ENCODE assay signal across 1 cellular context in the genomic region with DNA sequence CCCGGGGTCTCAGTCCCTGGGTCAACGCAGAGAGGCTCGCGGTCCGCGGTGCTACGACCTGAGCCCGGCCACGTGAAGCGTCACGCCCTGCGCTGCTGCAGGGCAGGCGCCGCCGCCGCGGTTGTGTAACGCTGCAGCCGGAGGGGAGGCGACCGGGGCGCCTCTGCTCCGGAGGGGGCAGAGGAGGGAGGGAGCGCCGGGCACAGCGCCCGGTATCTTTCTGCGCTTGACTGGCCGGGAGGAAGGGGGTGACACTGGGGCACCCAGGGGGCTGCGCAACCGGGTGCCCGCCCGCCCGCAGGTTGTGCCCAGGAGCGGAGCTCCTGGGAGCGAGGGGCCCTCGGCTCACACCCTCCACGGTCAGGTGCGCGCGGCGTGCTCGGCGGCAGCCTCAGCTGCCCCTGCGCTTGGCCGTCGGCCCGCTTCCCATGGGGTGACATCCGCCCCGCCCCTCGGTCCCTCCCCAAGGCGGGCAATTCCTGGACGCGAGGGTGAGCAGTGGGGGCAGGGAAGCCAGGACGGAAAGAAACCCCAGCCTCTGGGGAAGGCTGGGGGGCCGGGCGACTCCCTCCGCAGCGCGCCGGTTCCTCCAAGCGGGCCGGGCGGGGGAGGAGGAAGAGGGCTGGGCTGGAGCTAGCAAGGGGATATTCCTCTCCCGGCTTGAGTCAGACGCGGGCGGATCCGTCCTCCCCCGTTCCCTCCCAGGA.
A peak's percentile ranks its signal among the peaks of the same experiment; 100 is the strongest.
TF ChIP-seq lines count a peak whose summit lies in the region.

No MANE protein-coding gene starts in this region.

TF ChIP-seq in HepG2, 621 proteins besides CTCF, POLR2A, EP300 and RAD21 (continued from another document and continues in another):
- TF ChIP-seq ZNF274 (CRISPR knock-in tag; IDR thresholded peaks at IDR 0.05) = peak; percentile 94
- peak; percentile 97 for TF ChIP-seq HDAC1 (CRISPR knock-in tag; IDR thresholded peaks at IDR 0.05)
- TF ChIP-seq TEAD2 (CRISPR knock-in tag; IDR thresholded peaks at IDR 0.05) = no peak
- TF ChIP-seq, protein P1, sequence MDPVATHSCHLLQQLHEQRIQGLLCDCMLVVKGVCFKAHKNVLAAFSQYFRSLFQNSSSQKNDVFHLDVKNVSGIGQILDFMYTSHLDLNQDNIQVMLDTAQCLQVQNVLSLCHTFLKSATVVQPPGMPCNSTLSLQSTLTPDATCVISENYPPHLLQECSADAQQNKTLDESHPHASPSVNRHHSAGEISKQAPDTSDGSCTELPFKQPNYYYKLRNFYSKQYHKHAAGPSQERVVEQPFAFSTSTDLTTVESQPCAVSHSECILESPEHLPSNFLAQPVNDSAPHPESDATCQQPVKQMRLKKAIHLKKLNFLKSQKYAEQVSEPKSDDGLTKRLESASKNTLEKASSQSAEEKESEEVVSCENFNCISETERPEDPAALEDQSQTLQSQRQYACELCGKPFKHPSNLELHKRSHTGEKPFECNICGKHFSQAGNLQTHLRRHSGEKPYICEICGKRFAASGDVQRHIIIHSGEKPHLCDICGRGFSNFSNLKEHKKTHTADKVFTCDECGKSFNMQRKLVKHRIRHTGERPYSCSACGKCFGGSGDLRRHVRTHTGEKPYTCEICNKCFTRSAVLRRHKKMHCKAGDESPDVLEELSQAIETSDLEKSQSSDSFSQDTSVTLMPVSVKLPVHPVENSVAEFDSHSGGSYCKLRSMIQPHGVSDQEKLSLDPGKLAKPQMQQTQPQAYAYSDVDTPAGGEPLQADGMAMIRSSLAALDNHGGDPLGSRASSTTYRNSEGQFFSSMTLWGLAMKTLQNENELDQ (CRISPR knock-in tag; IDR thresholded peaks at IDR 0.05; ENCODE audit: borderline replicate concordance) = peak; percentile 54; the same call in 1 of the 2 replicates
- no peak for TF ChIP-seq ZNF207 (IDR thresholded peaks at IDR 0.05; ENCODE audit: borderline replicate concordance)
- TF ChIP-seq, protein P2, sequence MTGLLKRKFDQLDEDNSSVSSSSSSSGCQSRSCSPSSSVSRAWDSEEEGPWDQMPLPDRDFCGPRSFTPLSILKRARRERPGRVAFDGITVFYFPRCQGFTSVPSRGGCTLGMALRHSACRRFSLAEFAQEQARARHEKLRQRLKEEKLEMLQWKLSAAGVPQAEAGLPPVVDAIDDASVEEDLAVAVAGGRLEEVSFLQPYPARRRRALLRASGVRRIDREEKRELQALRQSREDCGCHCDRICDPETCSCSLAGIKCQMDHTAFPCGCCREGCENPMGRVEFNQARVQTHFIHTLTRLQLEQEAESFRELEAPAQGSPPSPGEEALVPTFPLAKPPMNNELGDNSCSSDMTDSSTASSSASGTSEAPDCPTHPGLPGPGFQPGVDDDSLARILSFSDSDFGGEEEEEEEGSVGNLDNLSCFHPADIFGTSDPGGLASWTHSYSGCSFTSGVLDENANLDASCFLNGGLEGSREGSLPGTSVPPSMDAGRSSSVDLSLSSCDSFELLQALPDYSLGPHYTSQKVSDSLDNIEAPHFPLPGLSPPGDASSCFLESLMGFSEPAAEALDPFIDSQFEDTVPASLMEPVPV (CRISPR knock-in tag; IDR thresholded peaks at IDR 0.05) = peak; percentile 88
- peak; percentile 85 for TF ChIP-seq AGO2 (optimal IDR thresholded peaks at IDR 0.05; ENCODE audit: low read depth, low read length)
- TF ChIP-seq ZNF160 (CRISPR knock-in tag; IDR thresholded peaks at IDR 0.05) = no peak; the same call in 1 of the 2 replicates
- TF ChIP-seq PHF21A (CRISPR knock-in tag; IDR thresholded peaks at IDR 0.05) = peak; percentile 84
- peak; percentile 71; the same call in 1 of the 2 replicates for TF ChIP-seq FOXO1 (CRISPR knock-in tag; IDR thresholded peaks at IDR 0.05)
- TF ChIP-seq, protein P3, sequence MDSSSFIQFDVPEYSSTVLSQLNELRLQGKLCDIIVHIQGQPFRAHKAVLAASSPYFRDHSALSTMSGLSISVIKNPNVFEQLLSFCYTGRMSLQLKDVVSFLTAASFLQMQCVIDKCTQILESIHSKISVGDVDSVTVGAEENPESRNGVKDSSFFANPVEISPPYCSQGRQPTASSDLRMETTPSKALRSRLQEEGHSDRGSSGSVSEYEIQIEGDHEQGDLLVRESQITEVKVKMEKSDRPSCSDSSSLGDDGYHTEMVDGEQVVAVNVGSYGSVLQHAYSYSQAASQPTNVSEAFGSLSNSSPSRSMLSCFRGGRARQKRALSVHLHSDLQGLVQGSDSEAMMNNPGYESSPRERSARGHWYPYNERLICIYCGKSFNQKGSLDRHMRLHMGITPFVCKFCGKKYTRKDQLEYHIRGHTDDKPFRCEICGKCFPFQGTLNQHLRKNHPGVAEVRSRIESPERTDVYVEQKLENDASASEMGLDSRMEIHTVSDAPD (CRISPR knock-in tag; IDR thresholded peaks at IDR 0.05) = peak; percentile 56; the same call in 1 of the 2 replicates
- peak; percentile 74 for TF ChIP-seq ZBTB7B (CRISPR knock-in tag; IDR thresholded peaks at IDR 0.05)
- TF ChIP-seq, protein P4, sequence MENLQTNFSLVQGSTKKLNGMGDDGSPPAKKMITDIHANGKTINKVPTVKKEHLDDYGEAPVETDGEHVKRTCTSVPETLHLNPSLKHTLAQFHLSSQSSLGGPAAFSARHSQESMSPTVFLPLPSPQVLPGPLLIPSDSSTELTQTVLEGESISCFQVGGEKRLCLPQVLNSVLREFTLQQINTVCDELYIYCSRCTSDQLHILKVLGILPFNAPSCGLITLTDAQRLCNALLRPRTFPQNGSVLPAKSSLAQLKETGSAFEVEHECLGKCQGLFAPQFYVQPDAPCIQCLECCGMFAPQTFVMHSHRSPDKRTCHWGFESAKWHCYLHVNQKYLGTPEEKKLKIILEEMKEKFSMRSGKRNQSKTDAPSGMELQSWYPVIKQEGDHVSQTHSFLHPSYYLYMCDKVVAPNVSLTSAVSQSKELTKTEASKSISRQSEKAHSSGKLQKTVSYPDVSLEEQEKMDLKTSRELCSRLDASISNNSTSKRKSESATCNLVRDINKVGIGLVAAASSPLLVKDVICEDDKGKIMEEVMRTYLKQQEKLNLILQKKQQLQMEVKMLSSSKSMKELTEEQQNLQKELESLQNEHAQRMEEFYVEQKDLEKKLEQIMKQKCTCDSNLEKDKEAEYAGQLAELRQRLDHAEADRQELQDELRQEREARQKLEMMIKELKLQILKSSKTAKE (CRISPR knock-in tag; IDR thresholded peaks at IDR 0.05; ENCODE audit: borderline replicate concordance) = peak; percentile 97
- peak; percentile 74 for TF ChIP-seq ZNF33A (CRISPR knock-in tag; IDR thresholded peaks at IDR 0.05; ENCODE audit: borderline replicate concordance)
- TF ChIP-seq, protein P5, sequence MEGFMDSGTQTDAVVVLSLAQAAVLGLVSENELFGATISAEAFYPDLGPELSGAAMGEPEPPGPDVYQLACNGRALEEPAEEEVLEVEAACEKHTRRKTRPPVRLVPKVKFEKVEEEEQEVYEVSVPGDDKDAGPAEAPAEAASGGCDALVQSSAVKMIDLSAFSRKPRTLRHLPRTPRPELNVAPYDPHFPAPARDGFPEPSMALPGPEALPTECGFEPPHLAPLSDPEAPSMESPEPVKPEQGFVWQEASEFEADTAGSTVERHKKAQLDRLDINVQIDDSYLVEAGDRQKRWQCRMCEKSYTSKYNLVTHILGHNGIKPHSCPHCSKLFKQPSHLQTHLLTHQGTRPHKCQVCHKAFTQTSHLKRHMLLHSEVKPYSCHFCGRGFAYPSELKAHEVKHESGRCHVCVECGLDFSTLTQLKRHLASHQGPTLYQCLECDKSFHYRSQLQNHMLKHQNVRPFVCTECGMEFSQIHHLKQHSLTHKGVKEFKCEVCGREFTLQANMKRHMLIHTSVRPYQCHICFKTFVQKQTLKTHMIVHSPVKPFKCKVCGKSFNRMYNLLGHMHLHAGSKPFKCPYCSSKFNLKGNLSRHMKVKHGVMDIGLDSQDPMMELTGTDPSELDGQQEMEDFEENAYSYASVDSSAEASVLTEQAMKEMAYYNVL (CRISPR knock-in tag; IDR thresholded peaks at IDR 0.05; ENCODE audit: borderline replicate concordance) = peak; percentile 13; the same call in 1 of the 2 replicates
- no peak; the same call in 1 of the 2 replicates for TF ChIP-seq ZNF629 (CRISPR knock-in tag; conservative IDR thresholded peaks at IDR 0.05)
- peak; percentile 87 for TF ChIP-seq BHLHE40 (IDR thresholded peaks at IDR 0.05; ENCODE audit: low read length)
- 0 out of 2 replicates have a peak, but pooled peaks have one; percentile 30 for TF ChIP-seq ZNF24 (IDR thresholded peaks at IDR 0.05)
- TF ChIP-seq, protein P6, sequence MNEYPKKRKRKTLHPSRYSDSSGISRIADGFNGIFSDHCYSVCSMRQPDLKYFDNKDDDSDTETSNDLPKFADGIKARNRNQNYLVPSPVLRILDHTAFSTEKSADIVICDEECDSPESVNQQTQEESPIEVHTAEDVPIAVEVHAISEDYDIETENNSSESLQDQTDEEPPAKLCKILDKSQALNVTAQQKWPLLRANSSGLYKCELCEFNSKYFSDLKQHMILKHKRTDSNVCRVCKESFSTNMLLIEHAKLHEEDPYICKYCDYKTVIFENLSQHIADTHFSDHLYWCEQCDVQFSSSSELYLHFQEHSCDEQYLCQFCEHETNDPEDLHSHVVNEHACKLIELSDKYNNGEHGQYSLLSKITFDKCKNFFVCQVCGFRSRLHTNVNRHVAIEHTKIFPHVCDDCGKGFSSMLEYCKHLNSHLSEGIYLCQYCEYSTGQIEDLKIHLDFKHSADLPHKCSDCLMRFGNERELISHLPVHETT (CRISPR knock-in tag; conservative IDR thresholded peaks at IDR 0.05) = peak; percentile 91
- peak; percentile 70; the same call in 1 of the 2 replicates for TF ChIP-seq ZNF761 (CRISPR knock-in tag; conservative IDR thresholded peaks at IDR 0.05)
- peak; percentile 88; the same call in 1 of the 2 replicates for TF ChIP-seq ZNF83 (CRISPR knock-in tag; IDR thresholded peaks at IDR 0.05; ENCODE audit: borderline replicate concordance)
- TF ChIP-seq ZNF260 (CRISPR knock-in tag; IDR thresholded peaks at IDR 0.05; ENCODE audit: borderline replicate concordance, low read depth) = no peak
- no peak for TF ChIP-seq ZNF496 (CRISPR knock-in tag; IDR thresholded peaks at IDR 0.05; ENCODE audit: insufficient replicate concordance)
- TF ChIP-seq ZNF317 (CRISPR knock-in tag; IDR thresholded peaks at IDR 0.05) = no peak; the same call in 1 of the 2 replicates
- peak; percentile 57 for TF ChIP-seq ZNF567 (CRISPR knock-in tag; IDR thresholded peaks at IDR 0.05; ENCODE audit: borderline replicate concordance)
- TF ChIP-seq, protein P7, sequence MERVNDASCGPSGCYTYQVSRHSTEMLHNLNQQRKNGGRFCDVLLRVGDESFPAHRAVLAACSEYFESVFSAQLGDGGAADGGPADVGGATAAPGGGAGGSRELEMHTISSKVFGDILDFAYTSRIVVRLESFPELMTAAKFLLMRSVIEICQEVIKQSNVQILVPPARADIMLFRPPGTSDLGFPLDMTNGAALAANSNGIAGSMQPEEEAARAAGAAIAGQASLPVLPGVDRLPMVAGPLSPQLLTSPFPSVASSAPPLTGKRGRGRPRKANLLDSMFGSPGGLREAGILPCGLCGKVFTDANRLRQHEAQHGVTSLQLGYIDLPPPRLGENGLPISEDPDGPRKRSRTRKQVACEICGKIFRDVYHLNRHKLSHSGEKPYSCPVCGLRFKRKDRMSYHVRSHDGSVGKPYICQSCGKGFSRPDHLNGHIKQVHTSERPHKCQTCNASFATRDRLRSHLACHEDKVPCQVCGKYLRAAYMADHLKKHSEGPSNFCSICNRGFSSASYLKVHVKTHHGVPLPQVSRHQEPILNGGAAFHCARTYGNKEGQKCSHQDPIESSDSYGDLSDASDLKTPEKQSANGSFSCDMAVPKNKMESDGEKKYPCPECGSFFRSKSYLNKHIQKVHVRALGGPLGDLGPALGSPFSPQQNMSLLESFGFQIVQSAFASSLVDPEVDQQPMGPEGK (CRISPR knock-in tag; IDR thresholded peaks at IDR 0.05) = peak; percentile 98
- TF ChIP-seq ZNF572 (CRISPR knock-in tag; IDR thresholded peaks at IDR 0.05) = no peak
- TF ChIP-seq TOPORS (CRISPR knock-in tag; IDR thresholded peaks at IDR 0.05) = peak; percentile 87
- TF ChIP-seq, protein P8, sequence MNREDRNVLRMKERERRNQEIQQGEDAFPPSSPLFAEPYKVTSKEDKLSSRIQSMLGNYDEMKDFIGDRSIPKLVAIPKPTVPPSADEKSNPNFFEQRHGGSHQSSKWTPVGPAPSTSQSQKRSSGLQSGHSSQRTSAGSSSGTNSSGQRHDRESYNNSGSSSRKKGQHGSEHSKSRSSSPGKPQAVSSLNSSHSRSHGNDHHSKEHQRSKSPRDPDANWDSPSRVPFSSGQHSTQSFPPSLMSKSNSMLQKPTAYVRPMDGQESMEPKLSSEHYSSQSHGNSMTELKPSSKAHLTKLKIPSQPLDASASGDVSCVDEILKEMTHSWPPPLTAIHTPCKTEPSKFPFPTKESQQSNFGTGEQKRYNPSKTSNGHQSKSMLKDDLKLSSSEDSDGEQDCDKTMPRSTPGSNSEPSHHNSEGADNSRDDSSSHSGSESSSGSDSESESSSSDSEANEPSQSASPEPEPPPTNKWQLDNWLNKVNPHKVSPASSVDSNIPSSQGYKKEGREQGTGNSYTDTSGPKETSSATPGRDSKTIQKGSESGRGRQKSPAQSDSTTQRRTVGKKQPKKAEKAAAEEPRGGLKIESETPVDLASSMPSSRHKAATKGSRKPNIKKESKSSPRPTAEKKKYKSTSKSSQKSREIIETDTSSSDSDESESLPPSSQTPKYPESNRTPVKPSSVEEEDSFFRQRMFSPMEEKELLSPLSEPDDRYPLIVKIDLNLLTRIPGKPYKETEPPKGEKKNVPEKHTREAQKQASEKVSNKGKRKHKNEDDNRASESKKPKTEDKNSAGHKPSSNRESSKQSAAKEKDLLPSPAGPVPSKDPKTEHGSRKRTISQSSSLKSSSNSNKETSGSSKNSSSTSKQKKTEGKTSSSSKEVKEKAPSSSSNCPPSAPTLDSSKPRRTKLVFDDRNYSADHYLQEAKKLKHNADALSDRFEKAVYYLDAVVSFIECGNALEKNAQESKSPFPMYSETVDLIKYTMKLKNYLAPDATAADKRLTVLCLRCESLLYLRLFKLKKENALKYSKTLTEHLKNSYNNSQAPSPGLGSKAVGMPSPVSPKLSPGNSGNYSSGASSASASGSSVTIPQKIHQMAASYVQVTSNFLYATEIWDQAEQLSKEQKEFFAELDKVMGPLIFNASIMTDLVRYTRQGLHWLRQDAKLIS (CRISPR knock-in tag; IDR thresholded peaks at IDR 0.05) = no peak
- TF ChIP-seq TMF1 (CRISPR knock-in tag; IDR thresholded peaks at IDR 0.05; ENCODE audit: low read depth) = peak; percentile 90; the same call in 1 of the 2 replicates
- peak; percentile 50; the same call in 1 of the 2 replicates for TF ChIP-seq ESRRA (CRISPR knock-in tag; IDR thresholded peaks at IDR 0.05; ENCODE audit: low read depth)
- TF ChIP-seq ZFP62 (CRISPR knock-in tag; IDR thresholded peaks at IDR 0.05) = no peak
- TF ChIP-seq, protein P9, sequence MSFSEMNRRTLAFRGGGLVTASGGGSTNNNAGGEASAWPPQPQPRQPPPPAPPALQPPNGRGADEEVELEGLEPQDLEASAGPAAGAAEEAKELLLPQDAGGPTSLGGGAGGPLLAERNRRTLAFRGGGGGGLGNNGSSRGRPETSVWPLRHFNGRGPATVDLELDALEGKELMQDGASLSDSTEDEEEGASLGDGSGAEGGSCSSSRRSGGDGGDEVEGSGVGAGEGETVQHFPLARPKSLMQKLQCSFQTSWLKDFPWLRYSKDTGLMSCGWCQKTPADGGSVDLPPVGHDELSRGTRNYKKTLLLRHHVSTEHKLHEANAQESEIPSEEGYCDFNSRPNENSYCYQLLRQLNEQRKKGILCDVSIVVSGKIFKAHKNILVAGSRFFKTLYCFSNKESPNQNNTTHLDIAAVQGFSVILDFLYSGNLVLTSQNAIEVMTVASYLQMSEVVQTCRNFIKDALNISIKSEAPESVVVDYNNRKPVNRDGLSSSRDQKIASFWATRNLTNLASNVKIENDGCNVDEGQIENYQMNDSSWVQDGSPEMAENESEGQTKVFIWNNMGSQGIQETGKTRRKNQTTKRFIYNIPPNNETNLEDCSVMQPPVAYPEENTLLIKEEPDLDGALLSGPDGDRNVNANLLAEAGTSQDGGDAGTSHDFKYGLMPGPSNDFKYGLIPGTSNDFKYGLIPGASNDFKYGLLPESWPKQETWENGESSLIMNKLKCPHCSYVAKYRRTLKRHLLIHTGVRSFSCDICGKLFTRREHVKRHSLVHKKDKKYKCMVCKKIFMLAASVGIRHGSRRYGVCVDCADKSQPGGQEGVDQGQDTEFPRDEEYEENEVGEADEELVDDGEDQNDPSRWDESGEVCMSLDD (CRISPR knock-in tag; IDR thresholded peaks at IDR 0.05; ENCODE audit: borderline replicate concordance) = peak; percentile 93
- no peak for TF ChIP-seq SRSF4 (IDR thresholded peaks at IDR 0.05; ENCODE audit: low read depth, low read length, poor library complexity, severe bottlenecking)
